In genomic region chr19:55986487-55986886, GRCh38 we compare ENCODE assay signal across 12 cellular contexts.
"Had no signal": no experiment of that assay in that cellular context is flagged by ENCODE, and none has a peak within 500 bp of the region (broad histone marks: within the 10 kb centered on the region; RNA-seq: fewer than 3 reads in every experiment).

Gene NLRP5 (plus strand): TSS chr19:55986775.

- H3K4me3 ChIP-seq: ovary, upper lobe of left lung had no signal

- H3K36me3 ChIP-seq: brain microvascular endothelial cell, ovary, upper lobe of left lung had no signal

- H3K27ac ChIP-seq: brain microvascular endothelial cell, epithelial cell of prostate, ovary, upper lobe of left lung had no signal

- H3K9me3 ChIP-seq: ovary, upper lobe of left lung had no signal

- H3K27me3 ChIP-seq: brain microvascular endothelial cell, ovary, upper lobe of left lung had no signal

- H3K4me1 ChIP-seq: upper lobe of left lung had no signal

- DNase-seq: activated CD4-positive, CD25-positive, alpha-beta regulatory T cell; activated gamma-delta T cell treated with Interleukin-2 at 50 U/mL for 16 hours; activated naive CD8-positive, alpha-beta T cell treated with anti-CD3 and anti-CD28 coated beads for 36 hours; activated T-cell treated with anti-CD3 and anti-CD28 coated beads, Interleukin-2, amount 50 U/mL, for 24 hours; brain microvascular endothelial cell; effector memory CD8-positive, alpha-beta T cell; hypothalamus; ovary; stimulated activated CD4-positive, alpha-beta T cell treated with anti-CD3 and anti-CD28 coated beads, Interleukin-2, amount 100 ng/mL, for 48 hours; stimulated activated CD8-positive, alpha-beta memory T cell treated with anti-CD3 and anti-CD28 coated beads, Interleukin-4, amount 100 ng/mL, for 48 hours had no signal
